In genomic region chr5:20023686-20024085, GRCh38 we compare ENCODE assay signal across 32 cellular contexts. TPM values are rescaled to one million over a fixed set of nuclear protein-coding genes. Genes with fewer than 3 reads are reported as not detected.
"Had no signal": no experiment of that assay in that cellular context is flagged by ENCODE, and none has a peak within 500 bp of the region (broad histone marks: within the 10 kb centered on the region; RNA-seq: fewer than 3 reads in every experiment).

No MANE protein-coding gene starts in this region.

- H3K9me3 ChIP-seq: pancreas, thyroid gland had no signal

- H3K4me3 ChIP-seq: pancreas, right atrium auricular region, smooth muscle cell, stomach, thyroid gland, upper lobe of right lung had no signal

- ATAC-seq: activated CD4-positive, CD25-positive, alpha-beta regulatory T cell treated with anti-CD3 and anti-CD28 coated beads, Interleukin-2, amount 50 U/mL, for 24 hours; pancreas; stimulated activated naive B cell treated with anti-CD40 and anti-IgM and Interleukin-4, amounts not matched to agents 10 μg/mL and 1 μg/mL and 100 μg/mL, for 72 hours; upper lobe of right lung had no signal

- DNase-seq: activated CD4-positive, alpha-beta memory T cell treated with anti-CD3 and anti-CD28 coated beads, Interleukin-2, amount 10 ng/mL, durations not matched to agents 7 days and 5 days; activated CD4-positive, alpha-beta T cell treated with anti-CD3 and anti-CD28 coated beads, Interleukin-2, amount 10 ng/mL, durations not matched to agents 7 days and 5 days; activated CD8-positive, alpha-beta memory T cell treated with anti-CD3 and anti-CD28 coated beads, Interleukin-2, amount 50 U/mL, for 48 hours; activated gamma-delta T cell; activated naive CD4-positive, alpha-beta T cell treated with anti-CD3 and anti-CD28 coated beads, Interleukin-2, amount 10 ng/mL, durations not matched to agents 7 days and 5 days; activated naive CD8-positive, alpha-beta T cell treated with anti-CD3 and anti-CD28 coated beads, Interleukin-2, amount 10 ng/mL, durations not matched to agents 7 days and 5 days; activated T-cell treated with anti-CD3 and anti-CD28 coated beads, Interleukin-2, amount 50 U/mL, for 24 hours; amniotic stem cell; brain microvascular endothelial cell; caudate nucleus; effector CD4-positive, alpha-beta T cell; foreskin fibroblast; head of caudate nucleus; hippocampal formation; immature natural killer cell; naive B cell; pancreas; stimulated activated CD4-positive, alpha-beta T cell treated with anti-CD3 and anti-CD28 coated beads, Interleukin-1b, Interleukin-23, amount 100 ng/mL, for 48 hours; stimulated activated CD4-positive, alpha-beta T cell treated with anti-CD3 and anti-CD28 coated beads, Interleukin-4, amount 100 ng/mL, for 4 hours; stimulated activated naive B cell treated with anti-CD40 and anti-IgM and Interleukin-4, amounts not matched to agents 10 μg/mL and 1 μg/mL and 100 μg/mL, for 72 hours; stomach; T1000; thyroid gland; upper lobe of right lung; WERI-Rb-1 had no signal

- H3K27ac ChIP-seq: brain microvascular endothelial cell, pancreas, right atrium auricular region, stomach, thyroid gland, upper lobe of right lung, WERI-Rb-1 had no signal

- H3K36me3 ChIP-seq: brain microvascular endothelial cell, pancreas, right atrium auricular region, stomach, thyroid gland, upper lobe of right lung, WERI-Rb-1 had no signal

- H3K4me1 ChIP-seq: pancreas, right atrium auricular region, stomach, thyroid gland, upper lobe of right lung had no signal

- H3K27me3 ChIP-seq: brain microvascular endothelial cell, pancreas, right atrium auricular region, stomach, thyroid gland, upper lobe of right lung had no signal

RNA-seq across cellular contexts. Expression of gene CDH18, which starts 35.7 kb away (rescaled TPM):
- total RNA-seq: activated CD4-positive, alpha-beta memory T cell treated with anti-CD3 and anti-CD28 coated beads, Interleukin-2, amount 10 ng/mL, durations not matched to agents 7 days and 5 days; activated CD4-positive, alpha-beta T cell treated with anti-CD3 and anti-CD28 coated beads, Interleukin-2, amount 10 ng/mL, durations not matched to agents 7 days and 5 days; activated naive CD8-positive, alpha-beta T cell treated with anti-CD3 and anti-CD28 coated beads, Interleukin-2, amount 10 ng/mL, durations not matched to agents 7 days and 5 days; astrocyte; chondrocyte; epithelial cell of proximal tubule; pulmonary artery endothelial cell; right atrium auricular region; thyroid gland; upper lobe of right lung had no signal
